Comparison of ENCODE assay signal across 6 cellular contexts in the genomic region with DNA sequence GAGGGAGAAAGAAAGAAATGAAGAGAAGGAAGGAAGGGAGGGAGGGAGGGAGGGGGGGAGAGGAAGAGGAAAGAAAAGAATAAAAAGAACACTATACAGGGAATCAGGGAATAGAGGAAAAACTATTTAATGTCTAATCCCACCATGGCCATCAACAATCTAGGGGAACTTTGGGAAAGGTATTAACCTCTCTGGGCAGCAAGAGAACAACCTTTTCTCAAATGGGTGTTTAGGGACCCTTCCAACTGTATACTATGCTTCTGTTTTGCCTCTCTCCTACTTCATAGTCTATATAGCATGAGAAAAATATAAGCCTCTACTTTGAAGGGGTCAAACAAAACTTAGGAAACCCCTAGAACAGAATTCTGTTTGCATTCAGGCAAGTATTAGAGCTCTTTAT.
"Had no signal": no experiment of that assay in that cellular context is flagged by ENCODE, and none has a peak within 500 bp of the region (broad histone marks: within the 10 kb centered on the region; RNA-seq: fewer than 3 reads in every experiment).

No MANE protein-coding gene starts in this region.

- H3K4me2 ChIP-seq: KMS-11 had no signal

- H3K27ac ChIP-seq: HL-60, KMS-11 had no signal

- DNase-seq: IMR-90, KBM-7, KG1 had no signal

- FAIRE-seq: HTR-8/SVneo had no signal

- H3K9ac ChIP-seq: KMS-11 had no signal
